ENCODE assay signal across 9 cellular contexts in genomic region chr1:21935891-21936365, GRCh38. TPM values are rescaled to one million over a fixed set of nuclear protein-coding genes. Genes with fewer than 3 reads are reported as not detected.
DNase-seq lines count a peak whose midpoint lies in the region; ATAC-seq and TF ChIP-seq lines count a peak whose summit lies in the region.
"Had no signal": no experiment of that assay in that cellular context is flagged by ENCODE, and none has a peak within 500 bp of the region (broad histone marks: within the 10 kb centered on the region; RNA-seq: fewer than 3 reads in every experiment).

No MANE protein-coding gene starts in this region.

- no peak for TF ChIP-seq CTCF in HFF-Myc (IDR thresholded peaks at IDR 0.05; ENCODE audit: low read depth, low read length, missing control alignments)

- H3K9me3 Mint-ChIP-seq in activated T-helper 17 cell treated with anti-CD3 and anti-CD28 coated beads, Interleukin-2, amount 50 U/mL, for 72 hours, result no peaks in the 10 kb centered on the region

- H3K36me3 Mint-ChIP-seq in activated T-helper 17 cell treated with anti-CD3 and anti-CD28 coated beads, Interleukin-2, amount 50 U/mL, for 72 hours (ENCODE audit: low read depth), result no peaks in the 10 kb centered on the region

- H3K4me3 ChIP-seq in HFF-Myc (replicated peaks; ENCODE audit: low read depth, low read length) (peak overlapping the region; percentile 66), iPS-15b (ENCODE audit: low read depth, low read length) (peak overlapping the region; percentile 61), skeletal muscle tissue (ENCODE audit: low read length in 3 of 3) (peak overlapping the region; percentile 81 to 88 (median 86))

- H3K9me3 ChIP-seq in iPS-15b (ENCODE audit: control insufficient read depth, insufficient read depth, low read length), result no peaks in the 10 kb centered on the region
- no peaks in the 10 kb centered on the region for H3K9me3 ChIP-seq in skeletal muscle tissue (ENCODE audit: control insufficient read depth in 3 of 3, low read length in 3 of 3)

- H3K4me1 Mint-ChIP-seq in activated T-helper 17 cell treated with anti-CD3 and anti-CD28 coated beads, Interleukin-2, amount 50 U/mL, for 72 hours, result peaks cover 5% of the 10 kb centered on the region

- H3K4me1 ChIP-seq in iPS-15b (ENCODE audit: control insufficient read depth, insufficient read depth, low read length) (peaks cover 8% of the 10 kb centered on the region), skeletal muscle tissue (ENCODE audit: control insufficient read depth in 3 of 3, insufficient read depth in 3 of 3, low read length in 3 of 3) (peaks cover 64 to 75% (median 74%) of the 10 kb centered on the region in 3 donors)

- peaks cover 3% of the 10 kb centered on the region for H3K27me3 ChIP-seq in iPS-15b (ENCODE audit: control insufficient read depth, insufficient read depth, low read length)
- H3K27me3 ChIP-seq in skeletal muscle tissue (ENCODE audit: control insufficient read depth in 3 of 3, insufficient read depth in 3 of 3, low read length in 3 of 3), result no peaks in the 10 kb centered on the region

- ATAC-seq in activated T-helper 17 cell treated with anti-CD3 and anti-CD28 coated beads, Interleukin-2, amount 50 U/mL, for 72 hours (replicated peaks), result no peak
- ATAC-seq in GM19023 (IDR thresholded peaks at IDR 0.05; ENCODE audit: unreplicated experiment), result no peak

- peaks cover 9% of the 10 kb centered on the region for H3K27me3 Mint-ChIP-seq in activated T-helper 17 cell treated with anti-CD3 and anti-CD28 coated beads, Interleukin-2, amount 50 U/mL, for 72 hours

- DNase-seq in HFF-Myc (ENCODE audit: extremely low read depth, low read depth) (no peak), RKO (ENCODE audit: low spot score) (no peak), NCI-H1105 treated with DMSO at 0.1 percent for 48 hours (lab: John Stamatoyannopoulos, UW) (no peak)
- no peak for DNase-seq in stimulated activated CD4-positive, alpha-beta T cell treated with anti-CD3 and anti-CD28 coated beads, Interleukin-4, amount 100 ng/mL, for 24 hours

- no peak overlapping the region for H3K27ac Mint-ChIP-seq in activated T-helper 17 cell treated with anti-CD3 and anti-CD28 coated beads, Interleukin-2, amount 50 U/mL, for 72 hours

- H3K27ac ChIP-seq in skeletal muscle tissue (ENCODE audit: low read depth, low read length), result peak overlapping the region; percentile 64

- H3K4me3 Mint-ChIP-seq in activated T-helper 17 cell treated with anti-CD3 and anti-CD28 coated beads, Interleukin-2, amount 50 U/mL, for 72 hours, result peak overlapping the region; percentile 61

- H3K9ac ChIP-seq in iPS-15b (ENCODE audit: low read depth, low read length) (peak overlapping the region; percentile 32), skeletal muscle tissue (ENCODE audit: low read depth in 1 of 3, low read length in 3 of 3) (peak overlapping the region; percentile 75 to 85 (median 78))

- H3K36me3 ChIP-seq in iPS-15b (ENCODE audit: control insufficient read depth, insufficient read depth, low read length) (peaks cover 2% of the 10 kb centered on the region), skeletal muscle tissue (ENCODE audit: control insufficient read depth in 3 of 3, insufficient read depth in 3 of 3, low read length in 3 of 3) (no peaks in the 10 kb centered on the region)

RNA-seq across cellular contexts. Expression of gene HSPG2, which starts 1.2 kb away (rescaled TPM):
- 10 to 100 TPM in 1 of 2 donors, 1 to 10 TPM in 1; 1.8 to 33.3 TPM for total RNA-seq in activated T-helper 17 cell treated with anti-CD3 and anti-CD28 coated beads, Interleukin-2, amount 50 U/mL, for 72 hours
- total RNA-seq in skeletal muscle tissue, result 152 TPM

RNA-seq across cellular contexts. Expression of gene CELA3B, which starts 40.9 kb away (rescaled TPM):
- not detected for total RNA-seq in activated T-helper 17 cell treated with anti-CD3 and anti-CD28 coated beads, Interleukin-2, amount 50 U/mL, for 72 hours
- not detected for total RNA-seq in skeletal muscle tissue
- total RNA-seq: NCI-H460 had no signal
